29 cellular contexts compared by ENCODE assay signal in genomic region chr18:75837316-75837715, GRCh38.
"Had no signal": no experiment of that assay in that cellular context is flagged by ENCODE, and none has a peak within 500 bp of the region (broad histone marks: within the 10 kb centered on the region; RNA-seq: fewer than 3 reads in every experiment).

No MANE protein-coding gene starts in this region.

- H3K27me3 Mint-ChIP-seq: natural killer cell treated with Interleukin-12 subunit alpha and Interleukin-12 subunit beta and Interleukin-15 and Interleukin-18, amount 100 ng/mL, for 72 hours; stimulated activated naive B cell treated with anti-CD40 and anti-IgM and Interleukin-4, amounts not matched to agents 10 μg/mL and 1 μg/mL and 100 μg/mL, for 72 hours had no signal

- H3K27ac Mint-ChIP-seq: naive thymus-derived CD8-positive, alpha-beta T cell; natural killer cell treated with Interleukin-12 subunit alpha and Interleukin-12 subunit beta and Interleukin-15 and Interleukin-18, amount 100 ng/mL, for 72 hours; nephron progenitor cell; progenitor cell of endocrine pancreas; stimulated activated effector memory CD8-positive, alpha-beta T cell treated with anti-CD3 and anti-CD28 coated beads, Interleukin-12 subunit alpha, Interleukin-12 subunit beta, amount 100 ng/mL, for 72 hours; stimulated activated naive B cell treated with anti-CD40 and anti-IgM and Interleukin-4, amounts not matched to agents 10 μg/mL and 1 μg/mL and 100 μg/mL, for 72 hours; stimulated activated naive CD8-positive, alpha-beta T cell treated with anti-CD3 and anti-CD28 coated beads, Interleukin-15, Interleukin-2, amounts not matched to agents 100 ng/mL and 50 ng/mL, for 24 hours had no signal

- DNase-seq: naive thymus-derived CD8-positive, alpha-beta T cell; nephron progenitor cell; ovary; posterior cingulate gyrus; psoas muscle; right cardiac atrium; right lobe of liver; sigmoid colon; small intestine; stimulated activated CD4-positive, alpha-beta T cell treated with anti-CD3 and anti-CD28 coated beads, Interleukin-15, amount 100 ng/mL, for 24 hours; stimulated activated CD4-positive, alpha-beta T cell treated with anti-CD3 and anti-CD28 coated beads, Interleukin-2, amount 100 ng/mL, for 24 hours; stimulated activated CD4-positive, alpha-beta T cell treated with anti-CD3 and anti-CD28 coated beads, Interleukin-2, amount 100 ng/mL, for 48 hours; stimulated activated CD4-positive, alpha-beta T cell treated with anti-CD3 and anti-CD28 coated beads, Interleukin-4, amount 100 ng/mL, for 24 hours; stimulated activated naive B cell treated with anti-CD40 and anti-IgM and Interleukin-4, amounts not matched to agents 10 μg/mL and 1 μg/mL and 100 μg/mL, for 72 hours; stimulated activated naive CD4-positive, alpha-beta T cell treated with Interleukin-2 at 50 U/mL for 16 hours; stomach; thyroid gland; trophoblast cell; upper lobe of left lung; uterus had no signal

- H3K4me3 ChIP-seq: ovary, psoas muscle, right lobe of liver, sigmoid colon, stomach, thoracic aorta, thyroid gland, tibial nerve, upper lobe of left lung, uterus had no signal

- H3K4me3 Mint-ChIP-seq: naive thymus-derived CD8-positive, alpha-beta T cell; natural killer cell treated with Interleukin-12 subunit alpha and Interleukin-12 subunit beta and Interleukin-15 and Interleukin-18, amount 100 ng/mL, for 72 hours; nephron progenitor cell; neural crest cell; stimulated activated effector memory CD8-positive, alpha-beta T cell treated with anti-CD3 and anti-CD28 coated beads, Interleukin-12 subunit alpha, Interleukin-12 subunit beta, amount 100 ng/mL, for 72 hours; stimulated activated naive B cell treated with anti-CD40 and anti-IgM and Interleukin-4, amounts not matched to agents 10 μg/mL and 1 μg/mL and 100 μg/mL, for 72 hours; stimulated activated naive CD8-positive, alpha-beta T cell treated with anti-CD3 and anti-CD28 coated beads, Interleukin-15, Interleukin-2, amounts not matched to agents 100 ng/mL and 50 ng/mL, for 24 hours had no signal

- H3K27ac ChIP-seq: neutrophil, ovary, parathyroid adenoma, psoas muscle, right lobe of liver, sigmoid colon, stomach, thoracic aorta, thyroid gland, tibial nerve, upper lobe of left lung, uterus had no signal

- H3K4me1 ChIP-seq: parathyroid adenoma, psoas muscle, right lobe of liver, sigmoid colon, stomach, thyroid gland, tibial nerve, upper lobe of left lung, uterus had no signal

- FAIRE-seq: small intestine had no signal

- H3K36me3 ChIP-seq: neutrophil, ovary, right lobe of liver, sigmoid colon, stomach, thoracic aorta, thyroid gland, tibial nerve, upper lobe of left lung, uterus had no signal

- H3K36me3 Mint-ChIP-seq: naive thymus-derived CD8-positive, alpha-beta T cell; natural killer cell treated with Interleukin-12 subunit alpha and Interleukin-12 subunit beta and Interleukin-15 and Interleukin-18, amount 100 ng/mL, for 72 hours; stimulated activated effector memory CD8-positive, alpha-beta T cell treated with anti-CD3 and anti-CD28 coated beads, Interleukin-12 subunit alpha, Interleukin-12 subunit beta, amount 100 ng/mL, for 72 hours; stimulated activated naive B cell treated with anti-CD40 and anti-IgM and Interleukin-4, amounts not matched to agents 10 μg/mL and 1 μg/mL and 100 μg/mL, for 72 hours had no signal

- H3K27me3 ChIP-seq: neutrophil, ovary, right lobe of liver, sigmoid colon, stomach, thyroid gland, tibial nerve, upper lobe of left lung, uterus had no signal

- H3K4me1 Mint-ChIP-seq: naive thymus-derived CD8-positive, alpha-beta T cell; nephron progenitor cell; neural crest cell; stimulated activated effector memory CD8-positive, alpha-beta T cell treated with anti-CD3 and anti-CD28 coated beads, Interleukin-12 subunit alpha, Interleukin-12 subunit beta, amount 100 ng/mL, for 72 hours; stimulated activated naive B cell treated with anti-CD40 and anti-IgM and Interleukin-4, amounts not matched to agents 10 μg/mL and 1 μg/mL and 100 μg/mL, for 72 hours had no signal

- H3K9me3 Mint-ChIP-seq: natural killer cell treated with Interleukin-12 subunit alpha and Interleukin-12 subunit beta and Interleukin-15 and Interleukin-18, amount 100 ng/mL, for 72 hours; stimulated activated effector memory CD8-positive, alpha-beta T cell treated with anti-CD3 and anti-CD28 coated beads, Interleukin-12 subunit alpha, Interleukin-12 subunit beta, amount 100 ng/mL, for 72 hours had no signal

- H3K9me3 ChIP-seq: neutrophil, ovary, right lobe of liver, sigmoid colon, thoracic aorta, thyroid gland, tibial nerve, upper lobe of left lung, uterus had no signal
